ENCODE assay signal across 8 cellular contexts in the genomic region with DNA sequence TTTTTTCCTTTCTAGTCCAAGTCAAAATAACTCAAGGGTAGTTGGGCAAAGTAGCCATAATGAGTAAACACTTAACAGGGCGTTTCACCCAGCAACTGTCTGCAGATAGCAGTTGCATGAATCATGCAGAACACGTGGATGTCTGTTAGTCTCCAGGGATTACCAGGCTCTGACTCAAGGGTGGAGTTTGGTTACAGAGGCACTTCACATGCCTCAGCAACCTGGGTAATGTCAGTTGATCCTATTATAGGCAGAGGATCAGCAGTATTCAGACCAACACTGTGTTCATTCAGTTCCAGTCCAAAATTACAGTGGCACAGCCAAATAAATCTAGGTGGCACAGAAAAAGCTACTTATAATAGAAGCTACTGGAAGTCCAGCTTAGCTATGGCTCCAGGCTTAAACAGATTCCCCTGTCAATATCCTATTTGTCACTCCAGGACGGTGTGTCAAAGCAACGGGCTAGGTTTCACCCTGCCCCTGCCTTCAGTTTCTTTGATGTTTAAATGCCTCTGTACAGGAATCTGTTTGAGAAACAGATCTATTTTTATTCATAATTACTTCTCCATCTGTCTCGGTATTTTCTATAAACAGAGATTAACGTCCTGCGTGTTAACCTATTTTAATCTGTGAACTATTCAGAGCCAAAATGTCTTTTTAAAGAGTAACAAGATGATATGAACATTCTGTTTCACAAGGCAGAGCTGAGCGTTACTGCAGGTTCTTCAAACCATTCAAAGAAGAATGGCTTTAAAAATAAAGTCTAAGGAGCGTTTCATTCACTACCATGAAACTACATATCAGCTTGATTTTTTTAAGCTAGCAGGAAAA.
DNase-seq lines count a peak whose midpoint lies in the region; ATAC-seq and TF ChIP-seq lines count a peak whose summit lies in the region.

No MANE protein-coding gene starts in this region.

- no peak for DNase-seq in activated CD4-positive, alpha-beta T cell treated with anti-CD3 and anti-CD28 coated beads, Interleukin-2, amount 10 ng/mL, durations not matched to agents 24 days and 14 days
- no peak for DNase-seq in activated CD4-positive, alpha-beta T cell treated with anti-CD3 and anti-CD28 coated beads, Interleukin-2, amount 50 U/mL, for 1 hour
- DNase-seq in HFFc6 (peak; percentile 98), MV-4-11 (lab: John Stamatoyannopoulos, UW) (peak; percentile 98), fibroblast of villous mesenchyme (ENCODE audit: low read depth) (peak; percentile 100), trophoblast cell (peak; percentile 92 to 97)
- DNase-seq in central memory CD4-positive, alpha-beta T cell = no peak

- no peaks in the 10 kb centered on the region for H3K9me3 Mint-ChIP-seq in activated CD4-positive, alpha-beta T cell treated with anti-CD3 and anti-CD28 coated beads, Interleukin-2, amount 10 ng/mL, durations not matched to agents 24 days and 14 days
- peaks cover 14% of the 10 kb centered on the region for H3K9me3 Mint-ChIP-seq in HFFc6

- no peak overlapping the region for H3K18ac ChIP-seq in trophoblast cell (ENCODE audit: low read length)

- H2AFZ ChIP-seq in trophoblast cell (ENCODE audit: insufficient read depth, low read length, poor library complexity) = no peak overlapping the region

- peaks cover 11 to 13% of the 10 kb centered on the region in 2 experiments for H3K4me1 ChIP-seq in trophoblast cell (ENCODE audit: control insufficient read depth in 1 of 2, insufficient read depth in 2 of 2, low read length in 2 of 2)

- H3K27ac ChIP-seq in trophoblast cell (ENCODE audit: low read depth, low read length) = peak overlapping the region; percentile 99

- H3K4me3 ChIP-seq in fibroblast of villous mesenchyme (ENCODE audit: low read depth, low read length) (peak overlapping the region; percentile 10), trophoblast cell (ENCODE audit: low read depth, low read length) (no peak overlapping the region)

- no CpG with 5 or more reads among the region's 9 CpGs for WGBS in trophoblast cell (ENCODE audit: extremely low coverage, insufficient coverage, insufficient read length)

- intact Hi-C loops in activated CD4-positive, alpha-beta T cell treated with anti-CD3 and anti-CD28 coated beads, Interleukin-2, amount 10 ng/mL, durations not matched to agents 24 days and 14 days (cut with micrococcal nuclease) = no loop called here

- H2BK12ac ChIP-seq in trophoblast cell (ENCODE audit: low read length) = no peak overlapping the region

- peak overlapping the region; percentile 80 for H2BK120ac ChIP-seq in trophoblast cell (ENCODE audit: insufficient read depth, low read length, poor library complexity)

- no peak overlapping the region for H3K23ac ChIP-seq in trophoblast cell (ENCODE audit: low read length)

- peaks cover 5% of the 10 kb centered on the region for H3K4me1 Mint-ChIP-seq in activated CD4-positive, alpha-beta T cell treated with anti-CD3 and anti-CD28 coated beads, Interleukin-2, amount 10 ng/mL, durations not matched to agents 24 days and 14 days
- H3K4me1 Mint-ChIP-seq in HFFc6 (ENCODE audit: low read depth) = peaks cover 48% of the 10 kb centered on the region

- H3K27me3 ChIP-seq in trophoblast cell (ENCODE audit: insufficient read depth, low read length) = no peaks in the 10 kb centered on the region

- H4K8ac ChIP-seq in trophoblast cell (ENCODE audit: low read depth, low read length) = no peak overlapping the region

- no peak overlapping the region for H3K14ac ChIP-seq in trophoblast cell (ENCODE audit: low read length)

- ATAC-seq in SK-N-SH treated with all-trans-retinoic acid at 6 μM for 48 hours = peak; percentile 97

- no peak overlapping the region for H2AK5ac ChIP-seq in trophoblast cell (ENCODE audit: low read length)

- peak overlapping the region; percentile 87 for H2BK5ac ChIP-seq in trophoblast cell (ENCODE audit: low read depth, low read length, poor library complexity)

- H3K4me2 ChIP-seq in trophoblast cell (ENCODE audit: low read length) = peak overlapping the region; percentile 31

- H3K9me3 ChIP-seq in trophoblast cell (ENCODE audit: insufficient read depth, low read depth, low read length) = no peaks in the 10 kb centered on the region

- H3K79me1 ChIP-seq in trophoblast cell (ENCODE audit: low read length) = peaks cover 28% of the 10 kb centered on the region

- H3K27me3 Mint-ChIP-seq in activated CD4-positive, alpha-beta T cell treated with anti-CD3 and anti-CD28 coated beads, Interleukin-2, amount 10 ng/mL, durations not matched to agents 24 days and 14 days = peaks cover 41% of the 10 kb centered on the region
- H3K27me3 Mint-ChIP-seq in HFFc6 (ENCODE audit: insufficient read depth) = no peaks in the 10 kb centered on the region

- H3K4me3 Mint-ChIP-seq in activated CD4-positive, alpha-beta T cell treated with anti-CD3 and anti-CD28 coated beads, Interleukin-2, amount 10 ng/mL, durations not matched to agents 24 days and 14 days = no peak overlapping the region
- peak overlapping the region; percentile 73 for H3K4me3 Mint-ChIP-seq in HFFc6

- H3K4ac ChIP-seq in trophoblast cell (ENCODE audit: low read depth, low read length) = no peak overlapping the region

- H3K36me3 Mint-ChIP-seq in activated CD4-positive, alpha-beta T cell treated with anti-CD3 and anti-CD28 coated beads, Interleukin-2, amount 10 ng/mL, durations not matched to agents 24 days and 14 days (ENCODE audit: low read depth) = no peaks in the 10 kb centered on the region
- peaks cover 26% of the 10 kb centered on the region for H3K36me3 Mint-ChIP-seq in HFFc6 (ENCODE audit: low read depth)

- no peak for TF ChIP-seq CTCF in HFFc6 (IDR thresholded peaks at IDR 0.05)
- TF ChIP-seq CTCF in fibroblast of villous mesenchyme (IDR thresholded peaks at IDR 0.05; ENCODE audit: insufficient read depth, low read depth, low read length) = no peak

- no peaks in the 10 kb centered on the region for H3K36me3 ChIP-seq in trophoblast cell (ENCODE audit: control insufficient read depth in 1 of 2, insufficient read depth in 2 of 2, low read length in 2 of 2)

- peaks cover 8% of the 10 kb centered on the region for H3K79me2 ChIP-seq in trophoblast cell (ENCODE audit: control insufficient read depth, insufficient read depth, low read length, poor library complexity)

- peak overlapping the region; percentile 52 for H3K27ac Mint-ChIP-seq in activated CD4-positive, alpha-beta T cell treated with anti-CD3 and anti-CD28 coated beads, Interleukin-2, amount 10 ng/mL, durations not matched to agents 24 days and 14 days
- H3K27ac Mint-ChIP-seq in HFFc6 = peak overlapping the region; percentile 97

- H4K91ac ChIP-seq in trophoblast cell (ENCODE audit: low read depth, low read length) = peak overlapping the region; percentile 81

- H3K9ac ChIP-seq in trophoblast cell (ENCODE audit: low read length) = peak overlapping the region; percentile 56

- no peak overlapping the region for H4K12ac ChIP-seq in trophoblast cell (ENCODE audit: low read depth, low read length)

TF ChIP-seq in SK-N-SH treated with all-trans-retinoic acid at 6 μM for 48 hours, 23 proteins besides CTCF, POLR2A, EP300 and RAD21:
- no peak for TF ChIP-seq TOX (CRISPR knock-in tag; IDR thresholded peaks at IDR 0.05; ENCODE audit: borderline replicate concordance)
- TF ChIP-seq, protein P1, sequence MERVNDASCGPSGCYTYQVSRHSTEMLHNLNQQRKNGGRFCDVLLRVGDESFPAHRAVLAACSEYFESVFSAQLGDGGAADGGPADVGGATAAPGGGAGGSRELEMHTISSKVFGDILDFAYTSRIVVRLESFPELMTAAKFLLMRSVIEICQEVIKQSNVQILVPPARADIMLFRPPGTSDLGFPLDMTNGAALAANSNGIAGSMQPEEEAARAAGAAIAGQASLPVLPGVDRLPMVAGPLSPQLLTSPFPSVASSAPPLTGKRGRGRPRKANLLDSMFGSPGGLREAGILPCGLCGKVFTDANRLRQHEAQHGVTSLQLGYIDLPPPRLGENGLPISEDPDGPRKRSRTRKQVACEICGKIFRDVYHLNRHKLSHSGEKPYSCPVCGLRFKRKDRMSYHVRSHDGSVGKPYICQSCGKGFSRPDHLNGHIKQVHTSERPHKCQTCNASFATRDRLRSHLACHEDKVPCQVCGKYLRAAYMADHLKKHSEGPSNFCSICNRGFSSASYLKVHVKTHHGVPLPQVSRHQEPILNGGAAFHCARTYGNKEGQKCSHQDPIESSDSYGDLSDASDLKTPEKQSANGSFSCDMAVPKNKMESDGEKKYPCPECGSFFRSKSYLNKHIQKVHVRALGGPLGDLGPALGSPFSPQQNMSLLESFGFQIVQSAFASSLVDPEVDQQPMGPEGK (CRISPR knock-in tag; IDR thresholded peaks at IDR 0.05; ENCODE audit: borderline replicate concordance) = 0 out of 2 replicates have a peak, but pooled peaks have one; percentile 14
- no peak for TF ChIP-seq ZFP30 (CRISPR knock-in tag; IDR thresholded peaks at IDR 0.05)
- no peak for TF ChIP-seq ESRRG (CRISPR knock-in tag; IDR thresholded peaks at IDR 0.05)
- TF ChIP-seq RARB (CRISPR knock-in tag; IDR thresholded peaks at IDR 0.05) = 0 out of 2 replicates have a peak, but pooled peaks have one; percentile 9
- TF ChIP-seq, protein P2, sequence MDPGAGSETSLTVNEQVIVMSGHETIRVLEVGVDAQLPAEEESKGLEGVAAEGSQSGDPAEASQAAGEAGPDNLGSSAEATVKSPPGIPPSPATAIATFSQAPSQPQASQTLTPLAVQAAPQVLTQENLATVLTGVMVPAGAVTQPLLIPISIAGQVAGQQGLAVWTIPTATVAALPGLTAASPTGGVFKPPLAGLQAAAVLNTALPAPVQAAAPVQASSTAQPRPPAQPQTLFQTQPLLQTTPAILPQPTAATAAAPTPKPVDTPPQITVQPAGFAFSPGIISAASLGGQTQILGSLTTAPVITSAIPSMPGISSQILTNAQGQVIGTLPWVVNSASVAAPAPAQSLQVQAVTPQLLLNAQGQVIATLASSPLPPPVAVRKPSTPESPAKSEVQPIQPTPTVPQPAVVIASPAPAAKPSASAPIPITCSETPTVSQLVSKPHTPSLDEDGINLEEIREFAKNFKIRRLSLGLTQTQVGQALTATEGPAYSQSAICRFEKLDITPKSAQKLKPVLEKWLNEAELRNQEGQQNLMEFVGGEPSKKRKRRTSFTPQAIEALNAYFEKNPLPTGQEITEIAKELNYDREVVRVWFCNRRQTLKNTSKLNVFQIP (CRISPR knock-in tag; IDR thresholded peaks at IDR 0.05; ENCODE audit: borderline replicate concordance, low read depth) = no peak
- peak; percentile 58 for TF ChIP-seq ISL1 (CRISPR knock-in tag; IDR thresholded peaks at IDR 0.05)
TF ChIP-seq in SK-N-SH treated with all-trans-retinoic acid at 6 μM for 48 hours: peak in this region for 3.

Comparison
In these comparisons a context has a peak if more than half of its experiments do, and no peak if none do; other contexts are left out.
1. DNase-seq: peak in HFFc6 (single experiment), MV-4-11 (single experiment), fibroblast of villous mesenchyme (single experiment) and trophoblast cell (2 of 2); none in activated CD4-positive, alpha-beta T cell treated with anti-CD3 and anti-CD28 coated beads, Interleukin-2, amount 10 ng/mL, durations not matched to agents 24 days and 14 days (single experiment), activated CD4-positive, alpha-beta T cell treated with anti-CD3 and anti-CD28 coated beads, Interleukin-2, amount 50 U/mL, for 1 hour (single experiment) and central memory CD4-positive, alpha-beta T cell (single experiment).